In genomic region chr19:52370341-52370710, GRCh38 we compare ENCODE assay signal across 10 cellular contexts. TPM values are rescaled to one million over a fixed set of nuclear protein-coding genes. Genes with fewer than 3 reads are reported as not detected.
DNase-seq lines count a peak whose midpoint lies in the region; ATAC-seq and TF ChIP-seq lines count a peak whose summit lies in the region.
"Had no signal": no experiment of that assay in that cellular context is flagged by ENCODE, and none has a peak within 500 bp of the region (broad histone marks: within the 10 kb centered on the region; RNA-seq: fewer than 3 reads in every experiment).

No MANE protein-coding gene starts in this region.

- WGBS in sigmoid colon, 2 donors, result 39 to 57% methylated on average over 7 of the region's 7 CpGs

- peaks cover 2% of the 10 kb centered on the region for H3K36me3 ChIP-seq in GM06990 (ENCODE audit: control insufficient read depth, insufficient read depth, low read length)
- H3K36me3 ChIP-seq in sigmoid colon, result peaks cover 9 to 42% (median 31%) of the 10 kb centered on the region in 4 donors

- POLR2A ChIA-PET in activated CD4-positive, alpha-beta memory T cell treated with anti-CD3 and anti-CD28 coated beads, Interleukin-2, amount 10 ng/mL, durations not matched to agents 7 days and 5 days (lab: Charles Lee), result interaction anchor here (1.0 to 1.4 kb wide), 2 partner anchors 28 to 181 kb away, joined by 3 to 9 read pairs; partner anchors contain the start of genes PPP2R1A and ZNF528

- H3K36me3 Mint-ChIP-seq in activated CD4-positive, alpha-beta memory T cell treated with anti-CD3 and anti-CD28 coated beads, Interleukin-2, amount 10 ng/mL, durations not matched to agents 7 days and 5 days (ENCODE audit: low read depth), result peaks cover 58% of the 10 kb centered on the region
- peaks cover 24% of the 10 kb centered on the region for H3K36me3 Mint-ChIP-seq in osteocyte (ENCODE audit: unreplicated experiment)

- CTCF ChIA-PET in activated CD4-positive, alpha-beta memory T cell treated with anti-CD3 and anti-CD28 coated beads, Interleukin-2, amount 10 ng/mL, durations not matched to agents 7 days and 5 days (lab: Charles Lee), result no interaction called here

- intact Hi-C loops in sigmoid colon (cut with DNase I), result loop anchor here (1.0 kb wide), 1 partner anchor 27 kb away; the partner anchor contains the start of gene ZNF528

- peaks cover 0 to 8% (median 4%) of the 10 kb centered on the region in 4 donors for H3K4me1 ChIP-seq in sigmoid colon

- H3K9me3 Mint-ChIP-seq in activated CD4-positive, alpha-beta memory T cell treated with anti-CD3 and anti-CD28 coated beads, Interleukin-2, amount 10 ng/mL, durations not matched to agents 7 days and 5 days, result peaks cover 51% of the 10 kb centered on the region
- H3K9me3 Mint-ChIP-seq in osteocyte (ENCODE audit: unreplicated experiment), result peaks cover 40% of the 10 kb centered on the region

- H3K27me3 Mint-ChIP-seq in activated CD4-positive, alpha-beta memory T cell treated with anti-CD3 and anti-CD28 coated beads, Interleukin-2, amount 10 ng/mL, durations not matched to agents 7 days and 5 days, result no peaks in the 10 kb centered on the region
- no peaks in the 10 kb centered on the region for H3K27me3 Mint-ChIP-seq in osteocyte (ENCODE audit: unreplicated experiment)

- H3K27me3 ChIP-seq in GM06990 (replicated peaks; ENCODE audit: control insufficient read depth, insufficient read depth, low read length) (no peaks in the 10 kb centered on the region), sigmoid colon (no peaks in the 10 kb centered on the region)

- H3K27ac Mint-ChIP-seq in activated CD4-positive, alpha-beta memory T cell treated with anti-CD3 and anti-CD28 coated beads, Interleukin-2, amount 10 ng/mL, durations not matched to agents 7 days and 5 days, result peak overlapping the region; percentile 92
- H3K27ac Mint-ChIP-seq in osteocyte (ENCODE audit: unreplicated experiment), result no peak overlapping the region

- no peak for ATAC-seq in HG02885 (IDR thresholded peaks at IDR 0.05; ENCODE audit: poor library complexity, unreplicated experiment)

- H3K4me1 Mint-ChIP-seq in activated CD4-positive, alpha-beta memory T cell treated with anti-CD3 and anti-CD28 coated beads, Interleukin-2, amount 10 ng/mL, durations not matched to agents 7 days and 5 days, result peaks cover 10% of the 10 kb centered on the region
- H3K4me1 Mint-ChIP-seq in osteocyte (ENCODE audit: unreplicated experiment), result no peaks in the 10 kb centered on the region

- peak overlapping the region; percentile 90 to 95 (median 90) for H3K27ac ChIP-seq in sigmoid colon

- TF ChIP-seq CTCF in GM06990 (IDR thresholded peaks at IDR 0.05; ENCODE audit: insufficient read depth, low read length, poor library complexity, severe bottlenecking) (no peak), fibroblast of villous mesenchyme (IDR thresholded peaks at IDR 0.05; ENCODE audit: insufficient read depth, low read depth, low read length) (no peak), sigmoid colon (IDR thresholded peaks at IDR 0.05) (no peak), osteocyte (IDR thresholded peaks at IDR 0.05) (no peak)

- TF ChIP-seq POLR2A in sigmoid colon (IDR thresholded peaks at IDR 0.05), result no peak

- peak overlapping the region; percentile 71 for H3K4me3 ChIP-seq in GM06990 (replicated peaks; ENCODE audit: low read depth, low read length)
- peak overlapping the region; percentile 97 for H3K4me3 ChIP-seq in fibroblast of villous mesenchyme (ENCODE audit: low read depth, low read length)
- H3K4me3 ChIP-seq in sigmoid colon, result peak overlapping the region; percentile 64 to 79 (median 71)

- peaks cover 4 to 30% (median 13%) of the 10 kb centered on the region in 4 donors for H3K9me3 ChIP-seq in sigmoid colon

- DNase-seq in GM06990 (ENCODE audit: extremely low read depth, insufficient read length) (no peak), fibroblast of villous mesenchyme (ENCODE audit: low read depth) (no peak), sigmoid colon (no peak), osteocyte (ENCODE audit: extremely low spot score, unreplicated experiment) (no peak), NCI-H1417 (lab: John Stamatoyannopoulos, UW) (no peak), superior temporal gyrus (ENCODE audit: extremely low spot score) (no peak)
- DNase-seq in activated CD4-positive, alpha-beta memory T cell treated with anti-CD3 and anti-CD28 coated beads, Interleukin-2, amount 10 ng/mL, durations not matched to agents 7 days and 5 days, result no peak

- H3K4me3 Mint-ChIP-seq in activated CD4-positive, alpha-beta memory T cell treated with anti-CD3 and anti-CD28 coated beads, Interleukin-2, amount 10 ng/mL, durations not matched to agents 7 days and 5 days, result peak overlapping the region; percentile 88
- H3K4me3 Mint-ChIP-seq in osteocyte (ENCODE audit: unreplicated experiment), result no peak overlapping the region

- no peak for TF ChIP-seq EP300 in sigmoid colon (IDR thresholded peaks at IDR 0.05)

RNA-seq across cellular contexts. Expression of gene ZNF880, which starts 0.6 kb away (rescaled TPM):
- total RNA-seq in activated CD4-positive, alpha-beta memory T cell treated with anti-CD3 and anti-CD28 coated beads, Interleukin-2, amount 10 ng/mL, durations not matched to agents 7 days and 5 days, result 10 to 100 TPM; 15.5 to 15.9 TPM
- total RNA-seq in fibroblast of villous mesenchyme (21.6 and 30.0 TPM in 2 replicates), sigmoid colon (10 to 100 TPM; 21.6 to 24.8 (median 23.0) TPM), osteocyte (3.0 and 4.6 TPM in 2 replicates)
- polyA plus RNA-seq in sigmoid colon, result 10 to 100 TPM in 2 of 3 donors, 1 to 10 TPM in 1; 6.0 to 13.8 (median 12.0) TPM

RNA-seq across cellular contexts. Expression of gene ZNF528, which starts 27.3 kb away (rescaled TPM):
- 10 to 100 TPM; 10.8 to 11.7 TPM for total RNA-seq in activated CD4-positive, alpha-beta memory T cell treated with anti-CD3 and anti-CD28 coated beads, Interleukin-2, amount 10 ng/mL, durations not matched to agents 7 days and 5 days
- total RNA-seq in fibroblast of villous mesenchyme (21.3 and 22.0 TPM in 2 replicates), sigmoid colon (10 to 100 TPM; 15.5 to 27.4 (median 20.2) TPM), osteocyte (1.5 and 1.8 TPM in 2 replicates)
- polyA plus RNA-seq in sigmoid colon, result 10 to 100 TPM in 1 of 3 donors, 1 to 10 TPM in 2; 1.8 to 10.5 (median 9.6) TPM

RNA-seq across cellular contexts. Expression of gene ZNF610, which starts 34.3 kb away (rescaled TPM):
- 1 to 10 TPM; 1.2 to 1.4 TPM for total RNA-seq in activated CD4-positive, alpha-beta memory T cell treated with anti-CD3 and anti-CD28 coated beads, Interleukin-2, amount 10 ng/mL, durations not matched to agents 7 days and 5 days
- total RNA-seq in fibroblast of villous mesenchyme (0.97 and 2.2 TPM in 2 replicates), sigmoid colon (1 to 10 TPM; 2.0 to 3.2 (median 2.5) TPM), osteocyte (3.8 and 6.6 TPM in 2 replicates)
- polyA plus RNA-seq in sigmoid colon, result 1 to 10 TPM in 1 of 3 donors, under 1 TPM in 1, not detected in 1; 0.90 to 1.8 TPM

RNA-seq across cellular contexts. Expression of gene ZNF534, which starts 58.6 kb away (rescaled TPM):
- total RNA-seq in activated CD4-positive, alpha-beta memory T cell treated with anti-CD3 and anti-CD28 coated beads, Interleukin-2, amount 10 ng/mL, durations not matched to agents 7 days and 5 days, result not detected
- total RNA-seq in fibroblast of villous mesenchyme (under 0.01 TPM in 1 of 2 replicates, not detected in the other), sigmoid colon (under 1 TPM in 2 of 4 donors, not detected in 2; 0.36 to 0.49 TPM), osteocyte (not detected in 2 replicates)
- polyA plus RNA-seq in sigmoid colon, result under 1 TPM in 1 of 3 donors, not detected in 2; 0.09 TPM
- total RNA-seq: LHCN-M2, renal cortical epithelial cell had no signal
